In the genomic region with DNA sequence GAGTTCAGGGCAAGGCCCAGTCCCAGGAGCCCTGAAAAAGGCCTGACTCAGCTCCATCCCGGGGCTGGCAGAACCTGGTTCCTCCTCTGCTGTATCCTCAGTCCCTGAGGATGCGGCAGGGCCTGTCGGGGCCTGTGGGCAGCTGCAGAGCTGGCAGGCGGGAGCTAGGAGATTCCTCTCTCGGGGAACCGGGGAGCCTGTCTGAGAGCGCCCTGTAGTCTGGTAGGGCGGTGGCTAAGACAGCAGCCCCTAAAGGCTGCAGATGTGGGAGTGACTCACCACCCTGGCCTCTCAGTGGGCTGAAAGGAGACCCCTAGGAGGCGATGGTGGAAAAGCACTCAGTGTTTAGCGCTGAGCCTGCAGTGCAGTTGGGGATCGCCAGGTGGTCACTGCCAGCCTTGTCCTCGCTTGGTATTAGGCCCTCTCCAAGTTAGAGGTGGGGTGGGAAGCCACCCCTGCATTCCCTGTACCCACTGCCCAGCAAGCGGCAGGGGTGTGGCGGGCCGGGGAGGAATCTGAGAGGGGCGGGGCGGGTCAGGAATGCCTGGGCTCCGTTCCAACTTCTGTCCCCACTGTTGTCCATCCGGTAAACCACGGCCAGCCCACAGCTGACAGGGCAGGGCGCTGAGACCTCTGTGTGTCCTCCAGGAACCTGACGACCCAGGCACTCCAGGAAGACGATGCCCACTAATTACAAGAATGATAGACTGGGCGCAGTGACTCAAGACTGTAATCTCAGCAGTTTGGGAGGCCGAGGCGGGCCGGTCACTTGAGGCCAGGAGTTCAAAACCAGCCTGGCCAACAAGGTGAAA, we compare ENCODE assay signal across 11 cellular contexts. TPM values are rescaled to one million over a fixed set of nuclear protein-coding genes. Genes with fewer than 3 reads are reported as not detected.
A peak's percentile ranks its signal among the peaks of the same experiment; 100 is the strongest.
DNase-seq lines count a peak whose midpoint lies in the region; ATAC-seq, FAIRE-seq and TF ChIP-seq lines count a peak whose summit lies in the region.
"Had no signal": no experiment of that assay in that cellular context is flagged by ENCODE, and none has a peak within 500 bp of the region (broad histone marks: within the 10 kb centered on the region; RNA-seq: fewer than 3 reads in every experiment).

No MANE protein-coding gene starts in this region.

- no peak overlapping the region for H3K9ac ChIP-seq in astrocyte (ENCODE audit: low read length)

- TF ChIP-seq CTCF in astrocyte (IDR thresholded peaks at IDR 0.05; ENCODE audit: insufficient read depth, low read depth, low read length) (peak; percentile 8), testis (IDR thresholded peaks at IDR 0.05) (no peak)

- H3K27me3 ChIP-seq in astrocyte (ENCODE audit: insufficient read depth, low read length) (no peaks in the 10 kb centered on the region), testis (no peaks in the 10 kb centered on the region)

- peak overlapping the region; percentile 30 for H2AFZ ChIP-seq in astrocyte (ENCODE audit: low read depth, low read length)

- no peak for TF ChIP-seq POLR2A in testis (IDR thresholded peaks at IDR 0.05)
- TF ChIP-seq POLR2A in GM12892 (IDR thresholded peaks at IDR 0.05; ENCODE audit: low read depth, low read length), result no peak

- H3K27ac ChIP-seq in astrocyte (ENCODE audit: low read depth, low read length) (no peak overlapping the region), testis (no peak overlapping the region)

- peak; percentile 28 for DNase-seq in NCI-H1105 (lab: John Stamatoyannopoulos, UW)
- DNase-seq in NCI-H1105 treated with DMSO at 0.1 percent for 48 hours (lab: John Stamatoyannopoulos, UW), result no peak
- DNase-seq in astrocyte (ENCODE audit: low read depth), result peak; percentile 66
- DNase-seq in iPS-NIHi7 (ENCODE audit: extremely low spot score), result peak; percentile 91
- peak; percentile 28 for DNase-seq in testis
- DNase-seq in amniotic stem cell (lab: John Stamatoyannopoulos, UW), result no peak
- no peak for DNase-seq in GM12892 (ENCODE audit: insufficient read length)
- DNase-seq: activated CD4-positive, alpha-beta T cell treated with anti-CD3 and anti-CD28 coated beads, Interleukin-2, amount 50 U/mL, for 48 hours; foreskin fibroblast had no signal

- H4K20me1 ChIP-seq in astrocyte (ENCODE audit: insufficient read depth, low read length), result no peaks in the 10 kb centered on the region

- H3K4me3 ChIP-seq in astrocyte (ENCODE audit: insufficient read depth, low read depth, low read length) (no peak overlapping the region), testis (no peak overlapping the region)

- H3K9me3 ChIP-seq in astrocyte (ENCODE audit: insufficient read depth, low read depth, low read length) (no peaks in the 10 kb centered on the region), testis (no peaks in the 10 kb centered on the region)

- peaks cover 4% of the 10 kb centered on the region for H3K4me1 Mint-ChIP-seq in astrocyte (ENCODE audit: low read depth, unreplicated experiment)

- no peaks in the 10 kb centered on the region for H3K36me3 ChIP-seq in astrocyte (ENCODE audit: insufficient read depth, low read length)
- no peaks in the 10 kb centered on the region for H3K36me3 ChIP-seq in testis (ENCODE audit: low read depth, missing control alignments)

- H3K4me1 ChIP-seq in astrocyte (ENCODE audit: insufficient read depth, low read length) (peaks cover 8% of the 10 kb centered on the region), testis (no peaks in the 10 kb centered on the region)

- FAIRE-seq in astrocyte (lab: Jason Lieb, UNC) (no peak), GM12892 (lab: Jason Lieb, UNC) (no peak)
- FAIRE-seq: A204.1 had no signal

- H3K79me2 ChIP-seq in astrocyte (ENCODE audit: insufficient read depth, low read length), result no peaks in the 10 kb centered on the region

- no peak overlapping the region for H3K27ac Mint-ChIP-seq in astrocyte (ENCODE audit: unreplicated experiment)

- no peaks in the 10 kb centered on the region for H3K36me3 Mint-ChIP-seq in astrocyte (ENCODE audit: low read depth, unreplicated experiment)

- intact Hi-C loops in testis (cut with DNase I; ENCODE audit: low total_unique reads), result no loop called here

- H3K27me3 Mint-ChIP-seq in astrocyte (ENCODE audit: low read depth, unreplicated experiment), result peaks cover 14% of the 10 kb centered on the region

- H3K4me3 Mint-ChIP-seq in astrocyte (ENCODE audit: unreplicated experiment), result no peak overlapping the region

- H3K9me3 Mint-ChIP-seq in astrocyte (ENCODE audit: unreplicated experiment), result peaks cover 3% of the 10 kb centered on the region

- ATAC-seq in HG02763 (IDR thresholded peaks at IDR 0.05; ENCODE audit: unreplicated experiment), result no peak

- WGBS in testis, 2 donors, result 72 to 79% methylated on average over 26 of the region's 27 CpGs

- H3K4me2 ChIP-seq in astrocyte (ENCODE audit: low read length), result peak overlapping the region; percentile 46

RNA-seq across cellular contexts. Expression of gene CDH1, which starts 29.5 kb away (rescaled TPM):
- total RNA-seq in astrocyte (10.7 and 23.8 TPM in 2 replicates), testis (1 to 10 TPM in 1 of 2 donors, under 1 TPM in 1; 0.94 to 2.1 TPM)
- 5.5 TPM for polyA plus RNA-seq in testis (ENCODE audit: insufficient read depth, low read depth, low replicate concordance)
- polyA plus RNA-seq in GM12892 (2012; ENCODE audit: missing spikeins), result 2.9 TPM

Comparison
In these comparisons a context has a peak if more than half of its experiments do, and no peak if none do; other contexts are left out.
1. DNase-seq: peak in NCI-H1105 (single experiment), astrocyte (single experiment), iPS-NIHi7 (single experiment) and testis (single experiment); none in NCI-H1105 treated with DMSO at 0.1 percent for 48 hours (single experiment), amniotic stem cell (single experiment) and GM12892 (single experiment).